ENCODE assay signal across 9 cellular contexts in the genomic region with DNA sequence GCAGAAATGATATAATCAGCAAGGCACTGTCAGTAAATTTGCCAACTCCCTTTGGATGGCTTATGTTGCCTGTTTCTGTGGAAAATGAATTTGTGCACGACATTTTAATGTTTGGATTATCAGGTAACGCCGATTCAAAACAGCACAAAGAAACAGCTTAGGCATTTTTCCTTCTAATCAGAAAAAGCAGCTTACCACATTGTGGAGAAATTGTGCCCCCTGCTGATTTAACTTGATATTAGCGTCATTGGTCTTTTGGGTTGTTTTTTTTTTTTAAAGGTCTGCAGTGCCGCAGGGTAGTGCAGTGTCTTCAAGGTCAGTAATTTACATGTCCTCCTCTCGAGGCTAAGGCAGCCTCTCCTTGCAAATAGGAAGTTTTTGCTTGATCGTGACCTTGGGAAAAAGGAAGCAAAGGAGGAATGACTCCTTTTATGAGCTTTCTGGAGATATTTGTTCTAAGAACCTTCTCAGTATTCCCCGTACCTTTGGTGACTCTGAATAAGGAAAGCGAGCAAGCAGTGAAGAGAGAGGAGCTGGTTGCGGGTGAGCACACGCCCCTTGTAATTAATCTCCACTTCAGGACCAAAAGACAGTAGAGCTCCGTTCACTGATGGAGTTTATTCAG.
DNase-seq lines count a peak whose midpoint lies in the region; ATAC-seq and TF ChIP-seq lines count a peak whose summit lies in the region.
"Had no signal": no experiment of that assay in that cellular context is flagged by ENCODE, and none has a peak within 500 bp of the region (broad histone marks: within the 10 kb centered on the region; RNA-seq: fewer than 3 reads in every experiment).

No MANE protein-coding gene starts in this region.

- H3K9me3 Mint-ChIP-seq in endothelial cell (ENCODE audit: unreplicated experiment): no peaks in the 10 kb centered on the region

- H3K9me3 ChIP-seq in GM23248 (ENCODE audit: low read depth): no peaks in the 10 kb centered on the region

- H3K4me1 ChIP-seq in GM23248 (ENCODE audit: insufficient read depth): peaks cover 5% of the 10 kb centered on the region

- H3K79me2 ChIP-seq in GM23248 (ENCODE audit: insufficient read depth): no peaks in the 10 kb centered on the region

- H3K36me3 ChIP-seq in GM23248 (ENCODE audit: low read depth): no peaks in the 10 kb centered on the region

- H3K27me3 ChIP-seq in GM23248 (replicated peaks; ENCODE audit: insufficient read depth): no peaks in the 10 kb centered on the region

- peak; percentile 67 for TF ChIP-seq CTCF in endothelial cell (IDR thresholded peaks at IDR 0.05; ENCODE audit: unreplicated experiment)

- no peak overlapping the region for H3K9ac ChIP-seq in GM23248

- peak overlapping the region; percentile 86 for H2AFZ ChIP-seq in GM23248

- H3K4me1 Mint-ChIP-seq in endothelial cell (ENCODE audit: unreplicated experiment): peaks cover 4% of the 10 kb centered on the region

- peak overlapping the region; percentile 83 for H3K4me2 ChIP-seq in GM23248 (ENCODE audit: unreplicated experiment)

- H3K4me3 Mint-ChIP-seq in endothelial cell (ENCODE audit: unreplicated experiment): no peak overlapping the region
- H3K4me3 Mint-ChIP-seq: activated naive CD8-positive, alpha-beta T cell had no signal

- no peaks in the 10 kb centered on the region for H4K20me1 ChIP-seq in GM23248 (ENCODE audit: insufficient read depth)

- ATAC-seq in HG02870 (IDR thresholded peaks at IDR 0.05; ENCODE audit: unreplicated experiment): no peak
- ATAC-seq in HG02610 (IDR thresholded peaks at IDR 0.05; ENCODE audit: unreplicated experiment): no peak

- WGBS in GM23248 (ENCODE audit: low coverage in 1 of 2, low lambda C conversion rate in 2 of 2, missing lambda C conversion rate in 2 of 2), 2 experiments: 33 to 35% methylated on average over 12 of the region's 12 CpGs

- H3F3A ChIP-seq in GM23248 (ENCODE audit: insufficient read depth): peaks cover 13% of the 10 kb centered on the region

- DNase-seq in EH (ENCODE audit: low read depth) (peak; percentile 70), GM23248 (peak; percentile 78), NCI-H146 treated with DMSO at 0.1 percent for 48 hours (lab: John Stamatoyannopoulos, UW; ENCODE audit: unreplicated experiment) (peak; percentile 83), SKM-1 (lab: John Stamatoyannopoulos, UW; ENCODE audit: unreplicated experiment) (peak; percentile 36), endothelial cell (ENCODE audit: low spot score) (peak; percentile 66), middle frontal gyrus (ENCODE audit: extremely low spot score, low spot score) (peak; percentile 68)

- H3K27ac ChIP-seq in GM23248: no peak overlapping the region

- no peaks in the 10 kb centered on the region for H3K9me2 ChIP-seq in GM23248 (ENCODE audit: insufficient read depth)

- H3K36me3 Mint-ChIP-seq in endothelial cell (ENCODE audit: low read depth, unreplicated experiment): no peaks in the 10 kb centered on the region
- H3K36me3 Mint-ChIP-seq: activated naive CD8-positive, alpha-beta T cell had no signal

- no peaks in the 10 kb centered on the region for H3K27me3 Mint-ChIP-seq in endothelial cell (ENCODE audit: unreplicated experiment)

- in situ Hi-C loops in GM23248 (cut with MboI): no loop called here

- peak overlapping the region; percentile 66 for H3K4me3 ChIP-seq in GM23248

- H3K27ac Mint-ChIP-seq in endothelial cell (ENCODE audit: unreplicated experiment): no peak overlapping the region
- H3K27ac Mint-ChIP-seq: activated naive CD8-positive, alpha-beta T cell had no signal
